ENCODE assay signal across 37 cellular contexts in the genomic region with DNA sequence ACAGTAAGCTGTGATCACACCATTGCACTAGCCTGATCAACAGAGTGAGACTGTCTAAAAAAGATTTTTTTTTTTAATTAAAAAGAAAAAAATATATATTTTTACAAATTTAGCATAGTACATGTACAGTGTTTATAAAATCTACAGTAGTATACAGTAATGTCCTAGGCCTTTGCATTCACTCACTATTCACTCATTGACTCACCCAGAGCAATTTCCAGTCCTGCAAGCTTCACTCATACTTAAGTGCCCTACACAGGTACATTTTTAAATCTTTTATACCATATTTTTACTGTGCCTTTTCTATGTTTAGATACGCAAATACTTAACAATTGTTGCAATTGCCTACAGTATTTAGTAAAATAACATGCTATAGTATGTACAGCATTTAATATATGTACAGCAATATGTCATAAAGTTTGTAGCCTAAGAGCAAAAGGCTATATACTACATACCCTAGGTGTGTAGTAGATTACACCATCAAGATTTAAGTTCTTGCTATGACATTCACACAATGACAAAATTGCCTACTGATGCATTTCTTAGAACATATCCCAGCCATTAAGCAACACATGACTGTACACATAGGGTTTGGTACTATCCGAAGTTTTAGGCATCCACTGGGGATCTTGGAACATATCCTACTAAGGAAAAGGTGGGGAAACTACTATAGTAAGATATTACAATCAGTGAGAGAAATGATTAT.
"Had no signal": no experiment of that assay in that cellular context is flagged by ENCODE, and none has a peak within 500 bp of the region (broad histone marks: within the 10 kb centered on the region; RNA-seq: fewer than 3 reads in every experiment).

No MANE protein-coding gene starts in this region.

- DNase-seq: activated B cell treated with CpG ODN at 0.5 μM for 24 hours; activated CD4-positive, alpha-beta memory T cell treated with anti-CD3 and anti-CD28 coated beads for 36 hours; activated CD4-positive, alpha-beta T cell treated with anti-CD3 and anti-CD28 coated beads for 4 hours; activated CD4-positive, alpha-beta T cell treated with anti-CD3 and anti-CD28 coated beads, Interleukin-2, amount 50 U/mL, for 1 hour; activated CD4-positive, CD25-positive, alpha-beta regulatory T cell treated with anti-CD3 and anti-CD28 coated beads, Interleukin-2, amount 50 U/mL, for 72 hours; activated CD8-positive, alpha-beta memory T cell treated with anti-CD3 and anti-CD28 coated beads for 24 hours; activated CD8-positive, alpha-beta memory T cell treated with anti-CD3 and anti-CD28 coated beads, Interleukin-2, amount 10 ng/mL, durations not matched to agents 7 days and 5 days; activated CD8-positive, alpha-beta memory T cell treated with anti-CD3 and anti-CD28 coated beads, Interleukin-2, amount 50 U/mL, for 48 hours; activated effector memory CD4-positive, alpha-beta T cell treated with Interleukin-2 at 50 U/mL for 16 hours; activated naive CD4-positive, alpha-beta T cell treated with anti-CD3 and anti-CD28 coated beads, Interleukin-2, amount 10 ng/mL, durations not matched to agents 7 days and 5 days; activated naive CD8-positive, alpha-beta T cell treated with anti-CD3 and anti-CD28 coated beads, Interleukin-2, amount 50 U/mL, for 24 hours; activated T-cell treated with anti-CD3 and anti-CD28 coated beads, Interleukin-2, amount 50 U/mL, for 48 hours; anterior cingulate cortex; central memory CD4-positive, alpha-beta T cell; Kasumi-1; MM.1S; MV-4-11; NCI-H1092; NCI-H1417; NCI-H146; NCI-H187; NCI-H2029 treated with DMSO at 0.1 percent for 48 hours; NCI-H2107; NCI-H2171; NCI-H510A; NCI-H526; NCI-H748 treated with DMSO at 0.1 percent for 48 hours; NK-92 treated with Interleukin-12 subunit alpha and Interleukin-12 subunit beta, amount 100 ng/mL, for 24 hours; PC-9; Right ventricle myocardium superior; SW 1271; T-helper 1 cell; T-helper 2 cell; T-helper 9 cell had no signal

- H3K27me3 Mint-ChIP-seq: activated B cell treated with CpG ODN at 0.5 μM for 24 hours; activated CD4-positive, alpha-beta memory T cell treated with anti-CD3 and anti-CD28 coated beads for 36 hours; activated CD8-positive, alpha-beta memory T cell treated with anti-CD3 and anti-CD28 coated beads, Interleukin-2, amount 10 ng/mL, durations not matched to agents 7 days and 5 days; activated naive CD4-positive, alpha-beta T cell treated with anti-CD3 and anti-CD28 coated beads, Interleukin-2, amount 10 ng/mL, durations not matched to agents 7 days and 5 days; activated naive CD8-positive, alpha-beta T cell; activated naive CD8-positive, alpha-beta T cell treated with anti-CD3 and anti-CD28 coated beads, Interleukin-2, amount 50 U/mL, for 24 hours; brain had no signal

- H3K4me1 Mint-ChIP-seq: activated B cell treated with CpG ODN at 0.5 μM for 24 hours; activated CD8-positive, alpha-beta memory T cell treated with anti-CD3 and anti-CD28 coated beads, Interleukin-2, amount 10 ng/mL, durations not matched to agents 7 days and 5 days; activated naive CD4-positive, alpha-beta T cell treated with anti-CD3 and anti-CD28 coated beads, Interleukin-2, amount 10 ng/mL, durations not matched to agents 7 days and 5 days had no signal

- H3K4me3 Mint-ChIP-seq: activated B cell treated with CpG ODN at 0.5 μM for 24 hours; activated CD4-positive, alpha-beta memory T cell treated with anti-CD3 and anti-CD28 coated beads for 36 hours; activated CD8-positive, alpha-beta memory T cell treated with anti-CD3 and anti-CD28 coated beads, Interleukin-2, amount 10 ng/mL, durations not matched to agents 7 days and 5 days; activated naive CD4-positive, alpha-beta T cell treated with anti-CD3 and anti-CD28 coated beads, Interleukin-2, amount 10 ng/mL, durations not matched to agents 7 days and 5 days; activated naive CD8-positive, alpha-beta T cell; activated naive CD8-positive, alpha-beta T cell treated with anti-CD3 and anti-CD28 coated beads, Interleukin-2, amount 50 U/mL, for 24 hours; brain had no signal

- H3K27ac Mint-ChIP-seq: activated B cell treated with CpG ODN at 0.5 μM for 24 hours; activated CD4-positive, alpha-beta memory T cell treated with anti-CD3 and anti-CD28 coated beads for 36 hours; activated CD8-positive, alpha-beta memory T cell treated with anti-CD3 and anti-CD28 coated beads, Interleukin-2, amount 10 ng/mL, durations not matched to agents 7 days and 5 days; activated naive CD4-positive, alpha-beta T cell treated with anti-CD3 and anti-CD28 coated beads, Interleukin-2, amount 10 ng/mL, durations not matched to agents 7 days and 5 days; activated naive CD8-positive, alpha-beta T cell; activated naive CD8-positive, alpha-beta T cell treated with anti-CD3 and anti-CD28 coated beads, Interleukin-2, amount 50 U/mL, for 24 hours had no signal

- H3K4me2 ChIP-seq: PC-9 had no signal

- H3K27ac ChIP-seq: PC-9, VCaP had no signal

- H3K4me3 ChIP-seq: PC-9 had no signal

- ATAC-seq: activated CD8-positive, alpha-beta memory T cell treated with anti-CD3 and anti-CD28 coated beads, Interleukin-2, amount 10 ng/mL, durations not matched to agents 7 days and 5 days had no signal

- H3K9me3 Mint-ChIP-seq: activated B cell treated with CpG ODN at 0.5 μM for 24 hours; activated CD4-positive, alpha-beta memory T cell treated with anti-CD3 and anti-CD28 coated beads for 36 hours; activated naive CD4-positive, alpha-beta T cell treated with anti-CD3 and anti-CD28 coated beads, Interleukin-2, amount 10 ng/mL, durations not matched to agents 7 days and 5 days; activated naive CD8-positive, alpha-beta T cell treated with anti-CD3 and anti-CD28 coated beads, Interleukin-2, amount 50 U/mL, for 24 hours; brain had no signal

- H3K36me3 Mint-ChIP-seq: activated CD4-positive, alpha-beta memory T cell treated with anti-CD3 and anti-CD28 coated beads for 36 hours had no signal
